20 cellular contexts compared by ENCODE assay signal in genomic region chr1:232383455-232384074, GRCh38.
DNase-seq lines count a peak whose midpoint lies in the region; ATAC-seq and TF ChIP-seq lines count a peak whose summit lies in the region.
"Had no signal": no experiment of that assay in that cellular context is flagged by ENCODE, and none has a peak within 500 bp of the region (broad histone marks: within the 10 kb centered on the region; RNA-seq: fewer than 3 reads in every experiment).

No MANE protein-coding gene starts in this region.

- intact Hi-C loops in MCF 10A (cut with micrococcal nuclease): loop anchor here (10.0 kb wide), 1 partner anchor 241 kb away; no protein-coding TSS in a partner anchor
- intact Hi-C loops in breast epithelium (cut with DNase I; ENCODE audit: low total_unique reads): no loop called here

- peaks cover 27% of the 10 kb centered on the region for H3K4me1 Mint-ChIP-seq in MCF 10A (ENCODE audit: insufficient read depth, unreplicated experiment)
- H3K4me1 Mint-ChIP-seq in endothelial cell (ENCODE audit: unreplicated experiment): no peaks in the 10 kb centered on the region
- H3K4me1 Mint-ChIP-seq in activated T-cell treated with anti-CD3 and anti-CD28 coated beads, Interleukin-2, amount 50 U/mL, for 4 hours (ENCODE audit: low read depth): no peaks in the 10 kb centered on the region
- H3K4me1 Mint-ChIP-seq: CD4-positive, alpha-beta memory T cell had no signal

- peak overlapping the region in 1 of 2 experiments; percentile 56 for H3K14ac ChIP-seq in mesenchymal stem cell (ENCODE audit: low read length in 2 of 2)

- peak overlapping the region; percentile 97 for H3K27ac Mint-ChIP-seq in MCF 10A (ENCODE audit: low read depth, unreplicated experiment)
- H3K27ac Mint-ChIP-seq in endothelial cell (ENCODE audit: unreplicated experiment): peak overlapping the region; percentile 24
- H3K27ac Mint-ChIP-seq: CD4-positive, alpha-beta memory T cell had no signal

- H3K27ac ChIP-seq in breast epithelium: no peak overlapping the region
- H3K27ac ChIP-seq in mesenchymal stem cell (ENCODE audit: low read length, poor library complexity, severe bottlenecking): no peak overlapping the region
- H3K27ac ChIP-seq: GM23248, KMS-11 had no signal

- H3K36me3 ChIP-seq in breast epithelium: no peaks in the 10 kb centered on the region
- H3K36me3 ChIP-seq in mesenchymal stem cell (ENCODE audit: control insufficient read depth in 1 of 2, insufficient read depth in 2 of 2, low read depth in 1 of 2, low read length in 2 of 2): no peaks in the 10 kb centered on the region

- H3K36me3 Mint-ChIP-seq in MCF 10A (ENCODE audit: insufficient read depth, unreplicated experiment): no peaks in the 10 kb centered on the region
- no peaks in the 10 kb centered on the region for H3K36me3 Mint-ChIP-seq in endothelial cell (ENCODE audit: low read depth, unreplicated experiment)
- H3K36me3 Mint-ChIP-seq in activated T-cell treated with anti-CD3 and anti-CD28 coated beads, Interleukin-2, amount 50 U/mL, for 4 hours (ENCODE audit: insufficient read depth): no peaks in the 10 kb centered on the region
- H3K36me3 Mint-ChIP-seq: CD4-positive, alpha-beta memory T cell had no signal

- 93% methylated on average over 11 of the region's 11 CpGs for WGBS in mesenchymal stem cell

- no peak overlapping the region for H3K4ac ChIP-seq in mesenchymal stem cell (ENCODE audit: low read depth in 1 of 2, low read length in 2 of 2)

- H4K8ac ChIP-seq in mesenchymal stem cell (ENCODE audit: low read length): no peak overlapping the region

- no peak overlapping the region for H2BK5ac ChIP-seq in mesenchymal stem cell (ENCODE audit: low read depth, low read length, poor library complexity, severe bottlenecking)

- peak overlapping the region; percentile 34 for H3K4me3 Mint-ChIP-seq in MCF 10A (ENCODE audit: unreplicated experiment)
- H3K4me3 Mint-ChIP-seq in endothelial cell (ENCODE audit: unreplicated experiment): no peak overlapping the region
- no peak overlapping the region for H3K4me3 Mint-ChIP-seq in activated T-cell treated with anti-CD3 and anti-CD28 coated beads, Interleukin-2, amount 50 U/mL, for 4 hours
- H3K4me3 Mint-ChIP-seq: CD4-positive, alpha-beta memory T cell had no signal

- no peak for TF ChIP-seq POLR2A in breast epithelium (IDR thresholded peaks at IDR 0.05)

- no peak overlapping the region for H3K4me2 ChIP-seq in mesenchymal stem cell (ENCODE audit: low read length, poor library complexity, severe bottlenecking)
- H3K4me2 ChIP-seq: KMS-11 had no signal

- H2BK120ac ChIP-seq in mesenchymal stem cell (ENCODE audit: low read depth, low read length): no peak overlapping the region

- CTCF ChIA-PET in MCF 10A (lab: Yijun Ruan, JAX): interaction anchor here (0.7 to 2.8 kb wide), 3 partner anchors 9 to 244 kb away, joined by 3 to 10 read pairs (median 4); no protein-coding TSS in a partner anchor

- H3K4me3 ChIP-seq in breast epithelium (no peak overlapping the region), mesenchymal stem cell (ENCODE audit: insufficient read depth in 1 of 2, low read depth in 1 of 2, low read length in 2 of 2) (no peak overlapping the region)
- H3K4me3 ChIP-seq: GM12878, GM23248 had no signal

- BruUV-seq in MCF 10A (replicated peaks; lab: Mats Ljungman, UMichigan): no TSS peak

- no peak overlapping the region for H3K18ac ChIP-seq in mesenchymal stem cell (ENCODE audit: low read depth in 1 of 2, low read length in 2 of 2)

- no peak overlapping the region for H2AK5ac ChIP-seq in mesenchymal stem cell (ENCODE audit: low read length, severe bottlenecking)

- peak overlapping the region; percentile 77 for H2BK15ac ChIP-seq in mesenchymal stem cell (ENCODE audit: low read depth, poor library complexity, severe bottlenecking)

- H2BK12ac ChIP-seq in mesenchymal stem cell (ENCODE audit: low read length in 2 of 2): no peak overlapping the region

- peaks cover 0 to 7% of the 10 kb centered on the region in 2 donors for H3K4me1 ChIP-seq in breast epithelium
- peaks cover 13% of the 10 kb centered on the region for H3K4me1 ChIP-seq in mesenchymal stem cell (ENCODE audit: control insufficient read depth, insufficient read depth, low read depth, low read length)

- no peak for ATAC-seq in GM18909 (IDR thresholded peaks at IDR 0.05; ENCODE audit: poor library complexity, unreplicated experiment)
- no peak for ATAC-seq in activated T-cell treated with anti-CD3 and anti-CD28 coated beads, Interleukin-2, amount 50 U/mL, for 4 hours
- ATAC-seq: GM12878, HepG2 had no signal

- H3K9me3 ChIP-seq in breast epithelium (no peaks in the 10 kb centered on the region), mesenchymal stem cell (ENCODE audit: control insufficient read depth, low read length) (no peaks in the 10 kb centered on the region)

- DNase-seq in MCF 10A (ENCODE audit: unreplicated experiment) (peak; percentile 94), breast epithelium (ENCODE audit: low spot score in 2 of 2) (no peak), endothelial cell (ENCODE audit: low spot score) (no peak), mesenchymal stem cell (no peak), hippocampal formation (lab: John Stamatoyannopoulos, UW) (no peak), kidney glomerular epithelial cell (lab: John Stamatoyannopoulos, UW) (no peak)
- DNase-seq in activated T-cell treated with anti-CD3 and anti-CD28 coated beads, Interleukin-2, amount 50 U/mL, for 4 hours: no peak
- DNase-seq: 8988T; CD4-positive, alpha-beta memory T cell; DMS79 treated with DMSO at 0.1 percent for 48 hours; MM.1S; NCI-H1105; NCI-H1694; NCI-H526 treated with DMSO at 0.1 percent for 48 hours; SIG-M5 had no signal

- H3K9ac ChIP-seq in mesenchymal stem cell (ENCODE audit: low read length): no peak overlapping the region
- H3K9ac ChIP-seq: GM23248, KMS-11 had no signal

- POLR2A ChIA-PET in MCF 10A (lab: Yijun Ruan, JAX): interaction anchor here (0.7 to 3.5 kb wide), 6 partner anchors 11 to 103 kb away, joined by 3 to 12 read pairs (median 4); no protein-coding TSS in a partner anchor

- TF ChIP-seq CTCF in MCF 10A (IDR thresholded peaks at IDR 0.05; ENCODE audit: unreplicated experiment) (no peak), breast epithelium (IDR thresholded peaks at IDR 0.05) (no peak), endothelial cell (IDR thresholded peaks at IDR 0.05; ENCODE audit: unreplicated experiment) (no peak)

- no peaks in the 10 kb centered on the region for H3K9me3 Mint-ChIP-seq in MCF 10A (ENCODE audit: unreplicated experiment)
- no peaks in the 10 kb centered on the region for H3K9me3 Mint-ChIP-seq in endothelial cell (ENCODE audit: unreplicated experiment)
- no peaks in the 10 kb centered on the region for H3K9me3 Mint-ChIP-seq in activated T-cell treated with anti-CD3 and anti-CD28 coated beads, Interleukin-2, amount 50 U/mL, for 4 hours
- H3K9me3 Mint-ChIP-seq: CD4-positive, alpha-beta memory T cell had no signal

- H3K79me1 ChIP-seq in mesenchymal stem cell (replicated peaks; ENCODE audit: low read length, poor library complexity, severe bottlenecking): no peaks in the 10 kb centered on the region

- H3K27me3 ChIP-seq in breast epithelium (no peaks in the 10 kb centered on the region), mesenchymal stem cell (ENCODE audit: control insufficient read depth in 1 of 2, insufficient read depth in 1 of 2, low read length in 2 of 2) (peaks cover 0 to 13% of the 10 kb centered on the region in 2 experiments)

- no peak overlapping the region for H3K23ac ChIP-seq in mesenchymal stem cell (ENCODE audit: low read length in 2 of 2)

- no peak overlapping the region for H4K91ac ChIP-seq in mesenchymal stem cell (ENCODE audit: low read length)

- no peaks in the 10 kb centered on the region for H3K27me3 Mint-ChIP-seq in MCF 10A (ENCODE audit: insufficient read depth, unreplicated experiment)
- peaks cover 6% of the 10 kb centered on the region for H3K27me3 Mint-ChIP-seq in endothelial cell (ENCODE audit: unreplicated experiment)
- H3K27me3 Mint-ChIP-seq in activated T-cell treated with anti-CD3 and anti-CD28 coated beads, Interleukin-2, amount 50 U/mL, for 4 hours (ENCODE audit: low read depth): peaks cover 4% of the 10 kb centered on the region

- H2AFZ ChIP-seq in mesenchymal stem cell (ENCODE audit: low read depth, low read length): no peak overlapping the region
- H2AFZ ChIP-seq: GM23248 had no signal
